ENCODE assay signal across 1 cellular context in genomic region chr4:105092356-105092755, GRCh38.
TF ChIP-seq lines count a peak whose summit lies in the region.

No MANE protein-coding gene starts in this region.

TF ChIP-seq in SK-N-SH treated with all-trans-retinoic acid at 6 μM for 48 hours, 23 proteins besides CTCF, POLR2A, EP300 and RAD21 (continued from another document):
- TF ChIP-seq TSHZ2 (CRISPR knock-in tag; IDR thresholded peaks at IDR 0.05) (no peak), OSR1 (CRISPR knock-in tag; IDR thresholded peaks at IDR 0.05) (no peak)
